ENCODE assay signal across 39 cellular contexts in the genomic region with DNA sequence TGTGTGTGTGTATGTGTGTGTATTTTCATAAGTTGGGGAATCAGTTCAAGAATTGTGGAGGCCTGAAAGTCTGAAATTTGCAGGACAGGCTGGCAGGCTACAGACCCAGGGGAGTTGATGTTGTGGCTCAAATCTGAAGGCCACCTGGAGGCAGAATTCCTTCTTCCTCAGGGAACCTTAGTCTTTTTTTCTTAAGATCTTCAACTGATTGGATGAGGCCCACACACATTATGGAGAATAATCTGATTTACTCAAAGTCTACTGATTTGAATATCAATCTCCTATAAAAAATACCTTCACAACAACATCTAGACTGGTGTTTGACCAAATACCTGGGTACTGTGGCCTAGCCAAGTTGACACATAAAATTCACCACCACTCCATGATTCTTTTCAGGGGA.
"Had no signal": no experiment of that assay in that cellular context is flagged by ENCODE, and none has a peak within 500 bp of the region (broad histone marks: within the 10 kb centered on the region; RNA-seq: fewer than 3 reads in every experiment).

No MANE protein-coding gene starts in this region.

- H3K27ac Mint-ChIP-seq: activated naive CD4-positive, alpha-beta T cell treated with anti-CD3 and anti-CD28 coated beads for 36 hours; activated naive CD4-positive, alpha-beta T cell treated with anti-CD3 and anti-CD28 coated beads, Interleukin-2, amount 10 ng/mL, durations not matched to agents 7 days and 5 days; activated naive CD4-positive, alpha-beta T cell treated with anti-CD3 and anti-CD28 coated beads, Interleukin-2, amount 50 U/mL, for 72 hours; activated naive CD8-positive, alpha-beta T cell; activated naive CD8-positive, alpha-beta T cell treated with anti-CD3 and anti-CD28 coated beads for 36 hours; activated naive CD8-positive, alpha-beta T cell treated with anti-CD3 and anti-CD28 coated beads, Interleukin-2, amount 10 ng/mL, durations not matched to agents 7 days and 5 days; activated naive CD8-positive, alpha-beta T cell treated with anti-CD3 and anti-CD28 coated beads, Interleukin-2, amount 50 U/mL, for 24 hours; activated T-cell treated with anti-CD3 and anti-CD28 coated beads, Interleukin-2, amount 50 U/mL, for 24 hours; activated T-cell treated with anti-CD3 and anti-CD28 coated beads, Interleukin-2, amount 50 U/mL, for 72 hours; activated T-helper 1 cell treated with anti-CD3 and anti-CD28 coated beads, Interleukin-12 subunit alpha, Interleukin-12 subunit beta, Interleukin-2, Interleukin-4 antibody, amounts not matched to agents 30 ng/mL and 10 ng/mL and 1 ng/mL, durations not matched to agents 14 hours and 24 hours and 36 hours; activated T-helper 17 cell treated with anti-CD3 and anti-CD28 coated beads, Interleukin-2, amount 50 U/mL, for 72 hours; activated T-helper 2 cell treated with anti-CD3 and anti-CD28 coated beads, Interferon-gamma antibody, Interleukin-2, Interleukin-4, amounts not matched to agents 10 μg/mL and 5 μg/mL and 100 μg/mL, durations not matched to agents 14 hours and 24 hours and 36 hours; brain had no signal

- FAIRE-seq: astrocyte, bronchial epithelial cell had no signal

- H3K4me3 ChIP-seq: adrenal gland, ascending aorta, body of pancreas, breast epithelium, cardiac muscle cell had no signal

- H3K27ac ChIP-seq: adrenal gland, ascending aorta, body of pancreas, brain microvascular endothelial cell, breast epithelium, cardiac muscle cell had no signal

- ATAC-seq: activated naive CD4-positive, alpha-beta T cell treated with anti-CD3 and anti-CD28 coated beads, Interleukin-2, amount 50 U/mL, for 72 hours; activated naive CD8-positive, alpha-beta T cell treated with anti-CD3 and anti-CD28 coated beads, Interleukin-2, amount 50 U/mL, for 24 hours; activated T-cell treated with anti-CD3 and anti-CD28 coated beads, Interleukin-2, amount 50 U/mL, for 4 hours; activated T-cell treated with anti-CD3 and anti-CD28 coated beads, Interleukin-2, amount 50 U/mL, for 72 hours; activated T-helper 17 cell treated with anti-CD3 and anti-CD28 coated beads, Interleukin-2, amount 50 U/mL, for 72 hours; body of pancreas had no signal

- H3K4me3 Mint-ChIP-seq: activated naive CD4-positive, alpha-beta T cell treated with anti-CD3 and anti-CD28 coated beads for 36 hours; activated naive CD4-positive, alpha-beta T cell treated with anti-CD3 and anti-CD28 coated beads, Interleukin-2, amount 10 ng/mL, durations not matched to agents 7 days and 5 days; activated naive CD4-positive, alpha-beta T cell treated with anti-CD3 and anti-CD28 coated beads, Interleukin-2, amount 50 U/mL, for 24 hours; activated naive CD8-positive, alpha-beta T cell; activated naive CD8-positive, alpha-beta T cell treated with anti-CD3 and anti-CD28 coated beads for 36 hours; activated naive CD8-positive, alpha-beta T cell treated with anti-CD3 and anti-CD28 coated beads, Interleukin-2, amount 10 ng/mL, durations not matched to agents 7 days and 5 days; activated naive CD8-positive, alpha-beta T cell treated with anti-CD3 and anti-CD28 coated beads, Interleukin-2, amount 50 U/mL, for 24 hours; activated T-cell treated with anti-CD3 and anti-CD28 coated beads, Interleukin-2, amount 50 U/mL, for 24 hours; activated T-cell treated with anti-CD3 and anti-CD28 coated beads, Interleukin-2, amount 50 U/mL, for 4 hours; activated T-cell treated with anti-CD3 and anti-CD28 coated beads, Interleukin-2, amount 50 U/mL, for 72 hours; activated T-helper 1 cell treated with anti-CD3 and anti-CD28 coated beads, Interleukin-12 subunit alpha, Interleukin-12 subunit beta, Interleukin-2, Interleukin-4 antibody, amounts not matched to agents 30 ng/mL and 10 ng/mL and 1 ng/mL, durations not matched to agents 14 hours and 24 hours and 36 hours; activated T-helper 17 cell treated with anti-CD3 and anti-CD28 coated beads, Interleukin-2, amount 50 U/mL, for 72 hours; brain; central memory CD8-positive, alpha-beta T cell had no signal

- H3K9me3 ChIP-seq: adrenal gland, body of pancreas, breast epithelium had no signal

- H3K4me1 ChIP-seq: adrenal gland, ascending aorta, body of pancreas, breast epithelium had no signal

- H3K9me3 Mint-ChIP-seq: activated naive CD4-positive, alpha-beta T cell treated with anti-CD3 and anti-CD28 coated beads for 36 hours; activated naive CD4-positive, alpha-beta T cell treated with anti-CD3 and anti-CD28 coated beads, Interleukin-2, amount 10 ng/mL, durations not matched to agents 7 days and 5 days; activated naive CD4-positive, alpha-beta T cell treated with anti-CD3 and anti-CD28 coated beads, Interleukin-2, amount 50 U/mL, for 24 hours; activated naive CD8-positive, alpha-beta T cell treated with anti-CD3 and anti-CD28 coated beads for 36 hours; activated naive CD8-positive, alpha-beta T cell treated with anti-CD3 and anti-CD28 coated beads, Interleukin-2, amount 10 ng/mL, durations not matched to agents 7 days and 5 days; activated naive CD8-positive, alpha-beta T cell treated with anti-CD3 and anti-CD28 coated beads, Interleukin-2, amount 50 U/mL, for 24 hours; activated T-cell treated with anti-CD3 and anti-CD28 coated beads, Interleukin-2, amount 50 U/mL, for 4 hours; activated T-helper 1 cell treated with anti-CD3 and anti-CD28 coated beads, Interleukin-12 subunit alpha, Interleukin-12 subunit beta, Interleukin-2, Interleukin-4 antibody, amounts not matched to agents 30 ng/mL and 10 ng/mL and 1 ng/mL, durations not matched to agents 14 hours and 24 hours and 36 hours; activated T-helper 17 cell treated with anti-CD3 and anti-CD28 coated beads, Interleukin-2, amount 50 U/mL, for 72 hours; activated T-helper 2 cell treated with anti-CD3 and anti-CD28 coated beads, Interferon-gamma antibody, Interleukin-2, Interleukin-4, amounts not matched to agents 10 μg/mL and 5 μg/mL and 100 μg/mL, durations not matched to agents 14 hours and 24 hours and 36 hours had no signal

- H3K27me3 ChIP-seq: adrenal gland, ascending aorta, body of pancreas, brain microvascular endothelial cell, breast epithelium, cardiac muscle cell had no signal

- DNase-seq: activated effector memory CD4-positive, alpha-beta T cell treated with anti-CD3 and anti-CD28 coated beads, Interleukin-2, amount 50 U/mL, for 16 hours; activated effector memory CD4-positive, alpha-beta T cell treated with Interleukin-2 at 50 U/mL for 16 hours; activated gamma-delta T cell; activated gamma-delta T cell treated with Interleukin-2 at 50 U/mL for 16 hours; activated naive CD4-positive, alpha-beta T cell; activated naive CD4-positive, alpha-beta T cell treated with anti-CD3 and anti-CD28 coated beads for 36 hours; activated naive CD4-positive, alpha-beta T cell treated with anti-CD3 and anti-CD28 coated beads, Interleukin-2, amount 10 ng/mL, durations not matched to agents 7 days and 5 days; activated naive CD4-positive, alpha-beta T cell treated with anti-CD3 and anti-CD28 coated beads, Interleukin-2, amount 50 U/mL, for 16 hours; activated naive CD4-positive, alpha-beta T cell treated with Interleukin-2 at 50 U/mL for 16 hours; activated naive CD8-positive, alpha-beta T cell treated with anti-CD3 and anti-CD28 coated beads for 36 hours; activated naive CD8-positive, alpha-beta T cell treated with anti-CD3 and anti-CD28 coated beads, Interleukin-2, amount 10 ng/mL, durations not matched to agents 7 days and 5 days; activated naive CD8-positive, alpha-beta T cell treated with anti-CD3 and anti-CD28 coated beads, Interleukin-2, amount 50 U/mL, for 24 hours; activated T-cell treated with anti-CD3 and anti-CD28 coated beads, Interleukin-2, amount 50 U/mL, for 24 hours; activated T-cell treated with anti-CD3 and anti-CD28 coated beads, Interleukin-2, amount 50 U/mL, for 4 hours; activated T-cell treated with anti-CD3 and anti-CD28 coated beads, Interleukin-2, amount 50 U/mL, for 48 hours; activated T-cell treated with anti-CD3 and anti-CD28 coated beads, Interleukin-2, amount 50 U/mL, for 72 hours; adrenal gland; amniotic stem cell; amygdala; anterior cingulate cortex; aorta; body of pancreas; brain microvascular endothelial cell; caudate nucleus; central memory CD4-positive, alpha-beta T cell; cerebellar nuclear complex had no signal

- H3K36me3 ChIP-seq: adrenal gland, ascending aorta, brain microvascular endothelial cell, breast epithelium, cardiac muscle cell had no signal

- H3K27me3 Mint-ChIP-seq: activated naive CD4-positive, alpha-beta T cell treated with anti-CD3 and anti-CD28 coated beads, Interleukin-2, amount 10 ng/mL, durations not matched to agents 7 days and 5 days; activated naive CD8-positive, alpha-beta T cell; activated naive CD8-positive, alpha-beta T cell treated with anti-CD3 and anti-CD28 coated beads for 36 hours; activated naive CD8-positive, alpha-beta T cell treated with anti-CD3 and anti-CD28 coated beads, Interleukin-2, amount 10 ng/mL, durations not matched to agents 7 days and 5 days had no signal

- H3K4me1 Mint-ChIP-seq: activated naive CD4-positive, alpha-beta T cell treated with anti-CD3 and anti-CD28 coated beads, Interleukin-2, amount 10 ng/mL, durations not matched to agents 7 days and 5 days; activated naive CD4-positive, alpha-beta T cell treated with anti-CD3 and anti-CD28 coated beads, Interleukin-2, amount 50 U/mL, for 24 hours; activated naive CD8-positive, alpha-beta T cell treated with anti-CD3 and anti-CD28 coated beads for 36 hours; activated naive CD8-positive, alpha-beta T cell treated with anti-CD3 and anti-CD28 coated beads, Interleukin-2, amount 10 ng/mL, durations not matched to agents 7 days and 5 days; activated naive CD8-positive, alpha-beta T cell treated with anti-CD3 and anti-CD28 coated beads, Interleukin-2, amount 50 U/mL, for 24 hours; activated T-helper 17 cell treated with anti-CD3 and anti-CD28 coated beads, Interleukin-2, amount 50 U/mL, for 72 hours; brain; central memory CD8-positive, alpha-beta T cell had no signal
